ENCODE assay signal across 19 cellular contexts in genomic region chr20:10609726-10610125, GRCh38.
DNase-seq lines count a peak whose midpoint lies in the region; ATAC-seq, FAIRE-seq and TF ChIP-seq lines count a peak whose summit lies in the region.
"Had no signal": no experiment of that assay in that cellular context is flagged by ENCODE, and none has a peak within 500 bp of the region (broad histone marks: within the 10 kb centered on the region; RNA-seq: fewer than 3 reads in every experiment).

No MANE protein-coding gene starts in this region.

- H3K4me2 ChIP-seq in parathyroid adenoma (ENCODE audit: low read length): no peak overlapping the region
- no peak overlapping the region for H3K4me2 ChIP-seq in HepG2 (ENCODE audit: low read depth, low read length)

- CTCF ChIA-PET in HepG2 (lab: Yijun Ruan, JAX; ENCODE audit: low intra/inter-chr PET ratio, low total read pairs): no interaction called here

- H3K79me2 ChIP-seq in parathyroid adenoma (no peaks in the 10 kb centered on the region), HepG2 (ENCODE audit: insufficient read depth, low read length) (no peaks in the 10 kb centered on the region)

- in situ Hi-C loops in HepG2 (cut with HindIII; ENCODE audit: extremely low pct_ligation_motif_present, low pct_unique_long_range_greater_than_20kb): no loop called here

- H3K27me3 ChIP-seq in foreskin keratinocyte: no peaks in the 10 kb centered on the region
- H3K27me3 ChIP-seq in parathyroid adenoma (ENCODE audit: control insufficient read depth, insufficient read depth, low read length): no peaks in the 10 kb centered on the region
- no peaks in the 10 kb centered on the region for H3K27me3 ChIP-seq in HepG2 (ENCODE audit: control insufficient read depth in 1 of 2, insufficient read depth in 2 of 2, low read length in 2 of 2)

- H3K27ac ChIP-seq in foreskin keratinocyte (peak overlapping the region; percentile 47), parathyroid adenoma (peak overlapping the region; percentile 33), urinary bladder (ENCODE audit: low read depth) (peak overlapping the region; percentile 39), HepG2 (ENCODE audit: extremely low read length, insufficient read depth, low read length) (no peak overlapping the region)

- TF ChIP-seq CTCF in foreskin keratinocyte (conservative IDR thresholded peaks at IDR 0.05) (no peak), parathyroid adenoma (IDR thresholded peaks at IDR 0.05) (no peak), HepG2 (CRISPR knock-in tag; IDR thresholded peaks at IDR 0.05) (no peak)

- H4K20me1 ChIP-seq in HepG2 (ENCODE audit: insufficient read depth, low read length): no peaks in the 10 kb centered on the region

- no peak for TF ChIP-seq POLR2A in HepG2 (IDR thresholded peaks at IDR 0.05; ENCODE audit: insufficient read depth in 1 of 2, low read depth in 2 of 2, low read length in 2 of 2)

- H3K9me3 ChIP-seq in parathyroid adenoma (ENCODE audit: control insufficient read depth, low read length) (no peaks in the 10 kb centered on the region), HepG2 (ENCODE audit: low read length) (no peaks in the 10 kb centered on the region)

- H2AFZ ChIP-seq in parathyroid adenoma (no peak overlapping the region), HepG2 (ENCODE audit: low read length) (no peak overlapping the region)

- no peak for TF ChIP-seq EP300 in HepG2 (IDR thresholded peaks at IDR 0.05; ENCODE audit: low read depth in 2 of 2, low read length in 2 of 2)
- no peak for TF ChIP-seq EP300 in HepG2 (CRISPR knock-in tag; IDR thresholded peaks at IDR 0.05; ENCODE audit: borderline replicate concordance)

- H3K9ac ChIP-seq in parathyroid adenoma (no peak overlapping the region), HepG2 (ENCODE audit: insufficient read depth, low read depth, low read length) (no peak overlapping the region)

- H3K36me3 ChIP-seq in parathyroid adenoma (ENCODE audit: control insufficient read depth, insufficient read depth, low read length) (no peaks in the 10 kb centered on the region), urinary bladder (ENCODE audit: insufficient read depth) (no peaks in the 10 kb centered on the region), HepG2 (replicated peaks in 1 of 2; ENCODE audit: control insufficient read depth in 1 of 2, insufficient read depth in 2 of 2, low read length in 2 of 2) (peaks cover 0 to 6% of the 10 kb centered on the region in 2 experiments; a peak in 3 of 5 replicates)

- TF ChIP-seq RAD21 in HepG2 (CRISPR knock-in tag; IDR thresholded peaks at IDR 0.05): no peak

- no peak overlapping the region for H3K4me3 ChIP-seq in parathyroid adenoma (ENCODE audit: low read depth, low read length)
- H3K4me3 ChIP-seq in urinary bladder (ENCODE audit: low read depth, low read length): no peak overlapping the region
- H3K4me3 ChIP-seq in HepG2 (replicated peaks in 1 of 3; ENCODE audit: insufficient read depth in 1 of 3, low read depth in 2 of 3, low read length in 3 of 3): no peak overlapping the region

- DNase-seq in foreskin keratinocyte (no peak), NCI-H524 treated with DMSO at 0.1 percent for 48 hours (lab: John Stamatoyannopoulos, UW) (no peak), HepG2 (ENCODE audit: low spot score) (no peak)
- DNase-seq in activated CD4-positive, alpha-beta T cell treated with anti-CD3 and anti-CD28 coated beads, Interleukin-2, amount 50 U/mL, for 1 hour: no peak
- DNase-seq: activated CD4-positive, alpha-beta T cell treated with anti-CD3 and anti-CD28 coated beads for 36 hours; activated T-cell treated with anti-CD3 and anti-CD28 coated beads, Interleukin-2, amount 50 U/mL, for 72 hours; CD8-positive, alpha-beta memory T cell; hypothalamus; NCI-H345; OCI-M1; stimulated activated CD4-positive, alpha-beta T cell treated with anti-CD3 and anti-CD28 coated beads, Interleukin-4, amount 100 ng/mL, for 24 hours; T-helper 1 cell had no signal

- BruUV-seq in HepG2 (replicated peaks; lab: Mats Ljungman, UMichigan): no TSS peak

- POLR2A ChIA-PET in HepG2 (lab: Yijun Ruan, JAX): interaction anchor here (0.5 to 0.9 kb wide), 3 partner anchors 44 to 64 kb away, joined by 3 to 5 read pairs (median 4); partner anchors contain the start of gene JAG1

- H3K4me1 ChIP-seq in foreskin keratinocyte (peaks cover 5% of the 10 kb centered on the region), parathyroid adenoma (peaks cover 16% of the 10 kb centered on the region), urinary bladder (ENCODE audit: insufficient read depth) (no peaks in the 10 kb centered on the region), HepG2 (ENCODE audit: insufficient read depth, low read length) (peaks cover 11% of the 10 kb centered on the region)

- ATAC-seq in SK-N-SH treated with all-trans-retinoic acid at 6 μM for 48 hours (peak; percentile 62), foreskin keratinocyte (no peak), GM18858 (IDR thresholded peaks at IDR 0.05; ENCODE audit: unreplicated experiment) (no peak), HepG2 (no peak)
- ATAC-seq: activated CD4-positive, alpha-beta T cell treated with anti-CD3 and anti-CD28 coated beads for 36 hours; activated T-cell treated with anti-CD3 and anti-CD28 coated beads, Interleukin-2, amount 50 U/mL, for 72 hours; HCT116; stimulated activated memory B cell treated with anti-CD40 and anti-IgM and Interleukin-4, amounts not matched to agents 10 μg/mL and 1 μg/mL and 100 μg/mL, for 72 hours had no signal

- no peak for FAIRE-seq in HepG2 (lab: Jason Lieb, UNC)
- FAIRE-seq: HTR-8/SVneo had no signal

- intact Hi-C loops in HepG2 (cut with micrococcal nuclease; ENCODE audit: unreplicated experiment): no loop called here

TF ChIP-seq in SK-N-SH treated with all-trans-retinoic acid at 6 μM for 48 hours, 23 proteins besides CTCF, POLR2A, EP300 and RAD21:
- TF ChIP-seq PPARA (CRISPR knock-in tag; IDR thresholded peaks at IDR 0.05; ENCODE audit: borderline replicate concordance) (no peak), BACH2 (CRISPR knock-in tag; IDR thresholded peaks at IDR 0.05; ENCODE audit: borderline replicate concordance) (no peak), RARB (CRISPR knock-in tag; IDR thresholded peaks at IDR 0.05) (no peak), ISL1 (CRISPR knock-in tag; IDR thresholded peaks at IDR 0.05) (no peak), OSR1 (CRISPR knock-in tag; IDR thresholded peaks at IDR 0.05) (no peak), CSRNP3 (CRISPR knock-in tag; IDR thresholded peaks at IDR 0.05) (no peak)

TF ChIP-seq in HepG2, 621 proteins besides CTCF, POLR2A, EP300 and RAD21:
- TF ChIP-seq ZNF800 (CRISPR knock-in tag; IDR thresholded peaks at IDR 0.05) (no peak), GABPA (IDR thresholded peaks at IDR 0.05; ENCODE audit: low read depth, low read length) (no peak), GABPA (CRISPR knock-in tag; IDR thresholded peaks at IDR 0.05; ENCODE audit: low read depth) (no peak), HOXA5 (CRISPR knock-in tag; IDR thresholded peaks at IDR 0.05) (no peak), THAP9 (CRISPR knock-in tag; IDR thresholded peaks at IDR 0.05; ENCODE audit: borderline replicate concordance) (no peak), RARA (CRISPR knock-in tag; IDR thresholded peaks at IDR 0.05) (no peak), ISX (CRISPR knock-in tag; conservative IDR thresholded peaks at IDR 0.05) (no peak), HMG20A (CRISPR knock-in tag; IDR thresholded peaks at IDR 0.05; ENCODE audit: borderline replicate concordance) (no peak)
